In the genomic region with DNA sequence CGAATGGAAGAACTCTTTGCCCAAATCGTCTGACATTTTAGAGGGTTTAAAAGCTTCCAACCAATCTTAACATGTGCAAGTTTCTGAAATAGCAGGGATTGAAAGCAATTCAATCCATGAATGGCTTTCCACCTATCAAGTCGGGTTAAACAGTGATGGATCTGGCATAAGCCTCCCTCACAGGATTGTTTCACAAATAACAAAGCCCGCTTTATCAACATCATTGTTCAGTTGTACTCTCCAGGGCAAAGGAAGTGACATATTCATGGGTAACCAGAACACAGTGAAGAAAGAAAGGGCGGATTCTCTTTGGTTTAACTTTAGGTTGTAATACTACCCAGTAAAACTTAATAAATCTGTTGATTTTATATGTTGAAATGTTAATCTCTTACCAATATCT, we compare ENCODE assay signal across 19 cellular contexts.
"Had no signal": no experiment of that assay in that cellular context is flagged by ENCODE, and none has a peak within 500 bp of the region (broad histone marks: within the 10 kb centered on the region; RNA-seq: fewer than 3 reads in every experiment).

No MANE protein-coding gene starts in this region.

- H3K4me3 ChIP-seq: gastroesophageal sphincter, right lobe of liver, thoracic aorta had no signal

- H3K27ac ChIP-seq: gastroesophageal sphincter, right lobe of liver, thoracic aorta had no signal

- DNase-seq: activated B cell treated with CpG ODN at 0.5 μM for 24 hours; activated naive CD4-positive, alpha-beta T cell; activated T-cell treated with anti-CD3 and anti-CD28 coated beads for 4 hours; activated T-cell treated with anti-CD3 and anti-CD28 coated beads, Interleukin-2, amount 50 U/mL, for 72 hours; dermis blood vessel endothelial cell; effector CD8-positive, alpha-beta T cell; kidney; natural killer cell; posterior cingulate gyrus; right lobe of liver; stimulated activated CD4-positive, alpha-beta T cell treated with anti-CD3 and anti-CD28 coated beads, Interleukin-12 subunit alpha, Interleukin-12 subunit beta, amount 100 ng/mL, for 4 hours; stimulated activated naive CD4-positive, alpha-beta T cell; T-helper 2 cell; trophoblast cell had no signal

- H3K9me3 ChIP-seq: gastroesophageal sphincter, right lobe of liver, thoracic aorta had no signal

- H3K27me3 ChIP-seq: gastroesophageal sphincter, right lobe of liver had no signal

- FAIRE-seq: bronchial epithelial cell, colon, kidney, urothelium cell line had no signal

- H3K36me3 ChIP-seq: gastroesophageal sphincter, right lobe of liver, thoracic aorta had no signal

- H3K4me1 ChIP-seq: gastroesophageal sphincter, right lobe of liver had no signal
